28 cellular contexts compared by ENCODE assay signal in genomic region chr10:3018247-3018646, GRCh38.
"Had no signal": no experiment of that assay in that cellular context is flagged by ENCODE, and none has a peak within 500 bp of the region (broad histone marks: within the 10 kb centered on the region; RNA-seq: fewer than 3 reads in every experiment).

No MANE protein-coding gene starts in this region.

- H3K36me3 ChIP-seq: stomach, suprapubic skin, thoracic aorta, thyroid gland, tibial artery, tibial nerve, transverse colon, upper lobe of left lung, uterus, vagina had no signal

- H3K4me3 ChIP-seq: stomach, suprapubic skin, testis, thoracic aorta, thyroid gland, tibial artery, tibial nerve, transverse colon, upper lobe of left lung, uterus, vagina had no signal

- H3K27ac ChIP-seq: stomach, suprapubic skin, testis, thoracic aorta, thyroid gland, tibial artery, tibial nerve, transverse colon, upper lobe of left lung, uterus, vagina had no signal

- H3K9me3 ChIP-seq: suprapubic skin, testis, thoracic aorta, thyroid gland, transverse colon, upper lobe of left lung, uterus, vagina had no signal

- H3K4me1 Mint-ChIP-seq: stimulated activated effector memory CD8-positive, alpha-beta T cell treated with anti-CD3 and anti-CD28 coated beads, Interleukin-12 subunit alpha, Interleukin-12 subunit beta, amount 100 ng/mL, for 72 hours; stimulated activated memory B cell treated with anti-CD40 and anti-IgM and Interleukin-4, amounts not matched to agents 10 μg/mL and 1 μg/mL and 100 μg/mL, for 72 hours; stimulated activated naive CD8-positive, alpha-beta T cell treated with anti-CD3 and anti-CD28 coated beads, Interleukin-15, amount 100 ng/mL, for 72 hours had no signal

- H3K27me3 ChIP-seq: testis, thyroid gland, tibial nerve, transverse colon, upper lobe of left lung, uterus, vagina had no signal

- H3K27ac Mint-ChIP-seq: stimulated activated effector memory CD8-positive, alpha-beta T cell treated with anti-CD3 and anti-CD28 coated beads, Interleukin-12 subunit alpha, Interleukin-12 subunit beta, amount 100 ng/mL, for 72 hours; stimulated activated memory B cell treated with anti-CD40 and anti-IgM and Interleukin-4, amounts not matched to agents 10 μg/mL and 1 μg/mL and 100 μg/mL, for 72 hours; stimulated activated naive B cell treated with anti-CD40 and anti-IgM and Interleukin-4, amounts not matched to agents 10 μg/mL and 1 μg/mL and 100 μg/mL, for 72 hours; stimulated activated naive CD8-positive, alpha-beta T cell treated with anti-CD3 and anti-CD28 coated beads, Interleukin-15, amount 100 ng/mL, for 72 hours; stimulated activated naive CD8-positive, alpha-beta T cell treated with anti-CD3 and anti-CD28 coated beads, Interleukin-15, Interleukin-2, amounts not matched to agents 100 ng/mL and 50 ng/mL, for 24 hours; type B pancreatic cell had no signal

- FAIRE-seq: urothelium cell line had no signal

- H3K4me1 ChIP-seq: suprapubic skin, testis, tibial artery, upper lobe of left lung, uterus, vagina had no signal

- H3K36me3 Mint-ChIP-seq: stimulated activated effector memory CD8-positive, alpha-beta T cell treated with anti-CD3 and anti-CD28 coated beads, Interleukin-12 subunit alpha, Interleukin-12 subunit beta, amount 100 ng/mL, for 72 hours; type B pancreatic cell had no signal

- DNase-seq: stimulated activated CD4-positive, alpha-beta T cell treated with anti-CD3 and anti-CD28 coated beads, Interleukin-2, amount 100 ng/mL, for 48 hours; stimulated activated CD4-positive, alpha-beta T cell treated with anti-CD3 and anti-CD28 coated beads, Interleukin-4, amount 100 ng/mL, for 1 hour; stimulated activated CD4-positive, alpha-beta T cell treated with anti-CD3 and anti-CD28 coated beads, Interleukin-4, amount 100 ng/mL, for 24 hours; stimulated activated CD4-positive, alpha-beta T cell treated with anti-CD3 and anti-CD28 coated beads, Interleukin-4, amount 100 ng/mL, for 4 hours; stimulated activated CD8-positive, alpha-beta memory T cell treated with anti-CD3 and anti-CD28 coated beads, Interleukin-4, amount 100 ng/mL, for 48 hours; stimulated activated naive B cell treated with anti-CD40 and anti-IgM and Interleukin-4, amounts not matched to agents 10 μg/mL and 1 μg/mL and 100 μg/mL, for 72 hours; stimulated activated naive CD4-positive, alpha-beta T cell; stimulated activated naive CD4-positive, alpha-beta T cell treated with Interleukin-2 at 50 U/mL for 16 hours; stimulated activated naive CD8-positive, alpha-beta T cell treated with anti-CD3 and anti-CD28 coated beads, Interleukin-15, amount 100 ng/mL, for 72 hours; stimulated activated naive CD8-positive, alpha-beta T cell treated with anti-CD3 and anti-CD28 coated beads, Interleukin-15, Interleukin-2, amounts not matched to agents 100 U/mL and 50 U/mL, for 24 hours; stomach; substantia nigra; testis; thyroid gland; tibial artery; transverse colon; trophoblast cell; upper lobe of left lung; uterus had no signal

- ATAC-seq: stimulated activated effector memory CD8-positive, alpha-beta T cell treated with anti-CD3 and anti-CD28 coated beads, Interleukin-12 subunit alpha, Interleukin-12 subunit beta, amount 100 ng/mL, for 72 hours; stimulated activated memory B cell treated with anti-CD40 and anti-IgM and Interleukin-4, amounts not matched to agents 10 μg/mL and 1 μg/mL and 100 μg/mL, for 72 hours; stimulated activated naive B cell treated with anti-CD40 and anti-IgM and Interleukin-4, amounts not matched to agents 10 μg/mL and 1 μg/mL and 100 μg/mL, for 72 hours; stimulated activated naive CD8-positive, alpha-beta T cell treated with anti-CD3 and anti-CD28 coated beads, Interleukin-15, amount 100 ng/mL, for 72 hours; stimulated activated naive CD8-positive, alpha-beta T cell treated with anti-CD3 and anti-CD28 coated beads, Interleukin-15, Interleukin-2, amounts not matched to agents 100 U/mL and 50 U/mL, for 24 hours had no signal

- H3K4me3 Mint-ChIP-seq: stimulated activated effector memory CD8-positive, alpha-beta T cell treated with anti-CD3 and anti-CD28 coated beads, Interleukin-12 subunit alpha, Interleukin-12 subunit beta, amount 100 ng/mL, for 72 hours; stimulated activated memory B cell treated with anti-CD40 and anti-IgM and Interleukin-4, amounts not matched to agents 10 μg/mL and 1 μg/mL and 100 μg/mL, for 72 hours; stimulated activated naive B cell treated with anti-CD40 and anti-IgM and Interleukin-4, amounts not matched to agents 10 μg/mL and 1 μg/mL and 100 μg/mL, for 72 hours; stimulated activated naive CD8-positive, alpha-beta T cell treated with anti-CD3 and anti-CD28 coated beads, Interleukin-15, amount 100 ng/mL, for 72 hours; stimulated activated naive CD8-positive, alpha-beta T cell treated with anti-CD3 and anti-CD28 coated beads, Interleukin-15, Interleukin-2, amounts not matched to agents 100 ng/mL and 50 ng/mL, for 24 hours; type B pancreatic cell had no signal

- H3K9me3 Mint-ChIP-seq: type B pancreatic cell had no signal
